In genomic region chr11:123762422-123762821, GRCh38 we compare ENCODE assay signal across 37 cellular contexts. TPM values are rescaled to one million over a fixed set of nuclear protein-coding genes. Genes with fewer than 3 reads are reported as not detected.
"Had no signal": no experiment of that assay in that cellular context is flagged by ENCODE, and none has a peak within 500 bp of the region (broad histone marks: within the 10 kb centered on the region; RNA-seq: fewer than 3 reads in every experiment).

No MANE protein-coding gene starts in this region.

- H3K27me3 ChIP-seq: ascending aorta, cardiac muscle cell had no signal

- H3K4me1 ChIP-seq: ascending aorta had no signal

- H3K4me3 Mint-ChIP-seq: activated B cell treated with CpG ODN at 0.5 μM for 24 hours; activated CD4-positive, alpha-beta memory T cell treated with anti-CD3 and anti-CD28 coated beads, Interleukin-2, amount 10 ng/mL, durations not matched to agents 7 days and 5 days; activated CD4-positive, alpha-beta T cell treated with anti-CD3 and anti-CD28 coated beads, Interleukin-2, amount 10 ng/mL, durations not matched to agents 7 days and 5 days; activated CD8-positive, alpha-beta memory T cell treated with anti-CD3 and anti-CD28 coated beads, Interleukin-2, amount 10 ng/mL, durations not matched to agents 7 days and 5 days; activated CD8-positive, alpha-beta T cell treated with anti-CD3 and anti-CD28 coated beads, Interleukin-2, amount 10 ng/mL, durations not matched to agents 7 days and 5 days; activated naive CD4-positive, alpha-beta T cell treated with anti-CD3 and anti-CD28 coated beads, Interleukin-2, amount 10 ng/mL, durations not matched to agents 7 days and 5 days; activated naive CD4-positive, alpha-beta T cell treated with anti-CD3 and anti-CD28 coated beads, Interleukin-2, amount 50 U/mL, for 24 hours; activated naive CD8-positive, alpha-beta T cell; activated naive CD8-positive, alpha-beta T cell treated with anti-CD3 and anti-CD28 coated beads, Interleukin-2, amount 10 ng/mL, durations not matched to agents 7 days and 5 days; activated naive CD8-positive, alpha-beta T cell treated with anti-CD3 and anti-CD28 coated beads, Interleukin-2, amount 50 U/mL, for 24 hours; activated T-cell treated with anti-CD3 and anti-CD28 coated beads, Interleukin-2, amount 50 U/mL, for 24 hours; brain; central memory CD8-positive, alpha-beta T cell; T-helper 2 cell treated with Interferon-gamma antibody and Interleukin-4, amounts not matched to agents 5 μg/mL and 100 μg/mL, for 36 hours had no signal

- H3K4me3 ChIP-seq: ascending aorta, cardiac muscle cell had no signal

- H3K36me3 ChIP-seq: ascending aorta, cardiac muscle cell had no signal

- DNase-seq: activated B cell treated with CpG ODN at 0.5 μM for 24 hours; activated CD4-positive, alpha-beta memory T cell treated with anti-CD3 and anti-CD28 coated beads, Interleukin-2, amount 10 ng/mL, durations not matched to agents 7 days and 5 days; activated CD4-positive, alpha-beta T cell treated with anti-CD3 and anti-CD28 coated beads for 4 hours; activated CD4-positive, alpha-beta T cell treated with anti-CD3 and anti-CD28 coated beads, Interleukin-2, amount 10 ng/mL, durations not matched to agents 7 days and 5 days; activated CD4-positive, alpha-beta T cell treated with anti-CD3 and anti-CD28 coated beads, Interleukin-2, amount 50 U/mL, for 48 hours; activated CD4-positive, CD25-positive, alpha-beta regulatory T cell treated with anti-CD3 and anti-CD28 coated beads, Interleukin-2, amount 50 U/mL, for 72 hours; activated CD8-positive, alpha-beta memory T cell treated with anti-CD3 and anti-CD28 coated beads for 24 hours; activated CD8-positive, alpha-beta memory T cell treated with anti-CD3 and anti-CD28 coated beads, Interleukin-2, amount 10 ng/mL, durations not matched to agents 7 days and 5 days; activated CD8-positive, alpha-beta memory T cell treated with anti-CD3 and anti-CD28 coated beads, Interleukin-2, amount 50 U/mL, for 48 hours; activated CD8-positive, alpha-beta T cell treated with anti-CD3 and anti-CD28 coated beads, Interleukin-2, amount 10 ng/mL, durations not matched to agents 7 days and 5 days; activated effector memory CD4-positive, alpha-beta T cell treated with Interleukin-2 at 50 U/mL for 16 hours; activated gamma-delta T cell; activated naive CD4-positive, alpha-beta T cell treated with anti-CD3 and anti-CD28 coated beads, Interleukin-2, amount 10 ng/mL, durations not matched to agents 7 days and 5 days; activated naive CD4-positive, alpha-beta T cell treated with Interleukin-2 at 50 U/mL for 16 hours; activated naive CD8-positive, alpha-beta T cell treated with anti-CD3 and anti-CD28 coated beads, Interleukin-2, amount 10 ng/mL, durations not matched to agents 7 days and 5 days; activated naive CD8-positive, alpha-beta T cell treated with anti-CD3 and anti-CD28 coated beads, Interleukin-2, amount 50 U/mL, for 24 hours; activated T-cell treated with anti-CD3 and anti-CD28 coated beads, Interleukin-2, amount 50 U/mL, for 24 hours; activated T-cell treated with anti-CD3 and anti-CD28 coated beads, Interleukin-2, amount 50 U/mL, for 48 hours; amygdala; anterior cingulate cortex; caudate nucleus; cerebellar nuclear complex; T-helper 2 cell; T-helper 9 cell had no signal

- H3K36me3 Mint-ChIP-seq: activated naive CD8-positive, alpha-beta T cell treated with anti-CD3 and anti-CD28 coated beads, Interleukin-2, amount 10 ng/mL, durations not matched to agents 7 days and 5 days; brain had no signal

- H3K4me1 Mint-ChIP-seq: activated B cell treated with CpG ODN at 0.5 μM for 24 hours; activated CD4-positive, alpha-beta T cell treated with anti-CD3 and anti-CD28 coated beads, Interleukin-2, amount 10 ng/mL, durations not matched to agents 7 days and 5 days; activated naive CD4-positive, alpha-beta T cell treated with anti-CD3 and anti-CD28 coated beads, Interleukin-2, amount 50 U/mL, for 24 hours; activated naive CD8-positive, alpha-beta T cell treated with anti-CD3 and anti-CD28 coated beads, Interleukin-2, amount 50 U/mL, for 24 hours; brain; central memory CD8-positive, alpha-beta T cell had no signal

- H3K27me3 Mint-ChIP-seq: activated B cell treated with CpG ODN at 0.5 μM for 24 hours had no signal

- H3K27ac Mint-ChIP-seq: activated B cell treated with CpG ODN at 0.5 μM for 24 hours; activated CD4-positive, alpha-beta memory T cell treated with anti-CD3 and anti-CD28 coated beads, Interleukin-2, amount 10 ng/mL, durations not matched to agents 7 days and 5 days; activated CD4-positive, alpha-beta T cell treated with anti-CD3 and anti-CD28 coated beads, Interleukin-2, amount 10 ng/mL, durations not matched to agents 7 days and 5 days; activated CD8-positive, alpha-beta memory T cell treated with anti-CD3 and anti-CD28 coated beads, Interleukin-2, amount 10 ng/mL, durations not matched to agents 7 days and 5 days; activated CD8-positive, alpha-beta T cell treated with anti-CD3 and anti-CD28 coated beads, Interleukin-2, amount 10 ng/mL, durations not matched to agents 7 days and 5 days; activated naive CD4-positive, alpha-beta T cell treated with anti-CD3 and anti-CD28 coated beads, Interleukin-2, amount 10 ng/mL, durations not matched to agents 7 days and 5 days; activated naive CD4-positive, alpha-beta T cell treated with anti-CD3 and anti-CD28 coated beads, Interleukin-2, amount 50 U/mL, for 24 hours; activated naive CD8-positive, alpha-beta T cell; activated naive CD8-positive, alpha-beta T cell treated with anti-CD3 and anti-CD28 coated beads, Interleukin-2, amount 10 ng/mL, durations not matched to agents 7 days and 5 days; activated naive CD8-positive, alpha-beta T cell treated with anti-CD3 and anti-CD28 coated beads, Interleukin-2, amount 50 U/mL, for 24 hours; activated T-cell treated with anti-CD3 and anti-CD28 coated beads, Interleukin-2, amount 50 U/mL, for 24 hours; activated T-helper 2 cell treated with anti-CD3 and anti-CD28 coated beads, Interferon-gamma antibody, Interleukin-2, Interleukin-4, amounts not matched to agents 10 μg/mL and 5 μg/mL and 100 μg/mL, durations not matched to agents 14 hours and 24 hours and 36 hours; brain; T-helper 2 cell treated with Interferon-gamma antibody and Interleukin-4, amounts not matched to agents 5 μg/mL and 100 μg/mL, for 36 hours had no signal

- H3K27ac ChIP-seq: ascending aorta, cardiac muscle cell, VCaP had no signal

RNA-seq across cellular contexts. Expression of gene OR6X1, which starts 8.1 kb away (rescaled TPM):
- total RNA-seq: activated B cell treated with CpG ODN at 0.5 μM for 24 hours; activated CD4-positive, alpha-beta memory T cell treated with anti-CD3 and anti-CD28 coated beads, Interleukin-2, amount 10 ng/mL, durations not matched to agents 7 days and 5 days; activated CD4-positive, alpha-beta T cell treated with anti-CD3 and anti-CD28 coated beads, Interleukin-2, amount 10 ng/mL, durations not matched to agents 7 days and 5 days; activated CD8-positive, alpha-beta memory T cell treated with anti-CD3 and anti-CD28 coated beads, Interleukin-2, amount 10 ng/mL, durations not matched to agents 7 days and 5 days; activated CD8-positive, alpha-beta T cell treated with anti-CD3 and anti-CD28 coated beads, Interleukin-2, amount 10 ng/mL, durations not matched to agents 7 days and 5 days; activated naive CD8-positive, alpha-beta T cell treated with anti-CD3 and anti-CD28 coated beads, Interleukin-2, amount 10 ng/mL, durations not matched to agents 7 days and 5 days; activated T-helper 2 cell treated with anti-CD3 and anti-CD28 coated beads, Interferon-gamma antibody, Interleukin-2, Interleukin-4, amounts not matched to agents 10 μg/mL and 5 μg/mL and 100 μg/mL, durations not matched to agents 14 hours and 24 hours and 36 hours; ascending aorta; bronchial epithelial cell; cardiac muscle cell; chondrocyte; T-helper 1 cell treated with Interleukin-12 subunit alpha and Interleukin-12 subunit beta and Interleukin-4 antibody, amounts not matched to agents 30 ng/mL and 1 ng/mL, for 36 hours had no signal
- polyA plus RNA-seq: adipose tissue, cardiac muscle cell had no signal

RNA-seq across cellular contexts. Expression of gene OR6M1, which starts 43.7 kb away (rescaled TPM):
- total RNA-seq: activated B cell treated with CpG ODN at 0.5 μM for 24 hours; activated CD4-positive, alpha-beta memory T cell treated with anti-CD3 and anti-CD28 coated beads, Interleukin-2, amount 10 ng/mL, durations not matched to agents 7 days and 5 days; activated CD4-positive, alpha-beta T cell treated with anti-CD3 and anti-CD28 coated beads, Interleukin-2, amount 10 ng/mL, durations not matched to agents 7 days and 5 days; activated CD8-positive, alpha-beta memory T cell treated with anti-CD3 and anti-CD28 coated beads, Interleukin-2, amount 10 ng/mL, durations not matched to agents 7 days and 5 days; activated CD8-positive, alpha-beta T cell treated with anti-CD3 and anti-CD28 coated beads, Interleukin-2, amount 10 ng/mL, durations not matched to agents 7 days and 5 days; activated naive CD8-positive, alpha-beta T cell treated with anti-CD3 and anti-CD28 coated beads, Interleukin-2, amount 10 ng/mL, durations not matched to agents 7 days and 5 days; activated T-helper 2 cell treated with anti-CD3 and anti-CD28 coated beads, Interferon-gamma antibody, Interleukin-2, Interleukin-4, amounts not matched to agents 10 μg/mL and 5 μg/mL and 100 μg/mL, durations not matched to agents 14 hours and 24 hours and 36 hours; ascending aorta; bronchial epithelial cell; cardiac muscle cell; chondrocyte; T-helper 1 cell treated with Interleukin-12 subunit alpha and Interleukin-12 subunit beta and Interleukin-4 antibody, amounts not matched to agents 30 ng/mL and 1 ng/mL, for 36 hours had no signal
- polyA plus RNA-seq: adipose tissue, cardiac muscle cell had no signal
